1 cellular context compared by ENCODE assay signal in the genomic region with DNA sequence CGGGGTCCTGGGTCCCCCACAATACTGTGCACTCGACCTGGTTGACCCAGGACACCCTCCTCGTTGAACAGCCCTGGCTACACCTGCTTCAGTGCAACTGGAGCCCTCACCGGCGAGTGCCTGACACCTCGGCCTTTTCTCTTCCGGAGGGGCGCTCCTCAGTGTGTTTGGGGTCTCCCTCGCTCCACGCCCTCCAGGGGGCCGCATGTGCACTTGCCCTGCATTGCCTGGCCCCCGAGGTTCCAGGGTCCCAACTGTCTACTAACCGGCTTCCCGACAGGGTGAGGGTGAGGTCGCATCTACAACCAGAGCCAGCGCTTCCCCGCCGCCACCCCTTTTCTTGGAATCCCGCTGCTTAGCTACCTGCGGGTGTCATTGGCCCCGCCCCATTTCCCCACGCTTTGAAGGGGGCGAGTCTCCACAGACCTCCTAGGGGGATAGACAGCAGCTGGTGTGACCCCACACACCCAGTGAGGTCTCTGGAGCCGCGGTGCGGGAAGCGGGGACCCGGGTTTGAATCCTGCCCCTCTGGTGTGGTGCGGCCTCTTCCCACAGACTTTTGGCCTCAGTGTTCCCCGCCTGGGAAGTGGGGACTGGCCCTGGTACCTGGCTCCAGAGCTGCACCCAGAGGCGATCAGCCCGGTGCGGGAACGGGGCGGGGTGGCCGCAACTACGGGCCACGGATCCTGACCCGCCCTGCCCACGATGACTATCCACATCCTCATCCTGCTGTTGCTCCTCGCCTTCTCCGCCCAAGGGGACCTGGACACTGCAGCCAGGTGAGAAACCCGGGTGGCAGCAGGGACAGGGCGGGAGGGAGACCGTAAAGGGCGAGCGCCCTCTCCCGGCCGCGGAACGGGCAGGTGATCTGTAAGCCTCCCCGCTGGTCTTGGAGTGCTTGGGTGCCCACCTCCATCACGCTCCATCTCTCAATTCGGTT.
TF ChIP-seq lines count a peak whose summit lies in the region.

A gene with protein sequence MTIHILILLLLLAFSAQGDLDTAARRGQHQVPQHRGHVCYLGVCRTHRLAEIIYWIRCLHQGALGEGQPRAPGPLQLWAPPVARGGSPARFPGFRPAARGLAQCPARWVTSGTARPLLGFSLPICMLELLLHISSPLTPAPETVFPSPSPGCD (plus strand): TSS at position 462 of the 940 bp plus-strand sequence. CDS start 244 bp downstream, at position 706.

TF ChIP-seq in GM12878, 131 proteins besides CTCF, POLR2A, EP300 and RAD21:
- TF ChIP-seq BCL3 (IDR thresholded peaks at IDR 0.05; ENCODE audit: borderline replicate concordance, insufficient read depth, low read depth, low read length, poor library complexity, severe bottlenecking) (peak; percentile 18), CBFB (IDR thresholded peaks at IDR 0.05; ENCODE audit: low read depth) (peak; percentile 12; the same call in 1 of the 2 replicates), NRF1 (conservative IDR thresholded peaks at IDR 0.05; ENCODE audit: low read depth, low read length) (no peak), RB1 (IDR thresholded peaks at IDR 0.05; ENCODE audit: borderline replicate concordance) (no peak), BMI1 (IDR thresholded peaks at IDR 0.05; ENCODE audit: borderline replicate concordance) (no peak), ESRRA (IDR thresholded peaks at IDR 0.05; ENCODE audit: low read length) (no peak), SPI1 (IDR thresholded peaks at IDR 0.05; ENCODE audit: borderline replicate concordance, insufficient read depth, low read depth, low read length) (no peak), FOXM1 (IDR thresholded peaks at IDR 0.05; ENCODE audit: low read depth, low read length) (0 out of 2 replicates have a peak, but pooled peaks have one; percentile 3), ZBED1 (IDR thresholded peaks at IDR 0.05; ENCODE audit: borderline replicate concordance) (peak; percentile 23; the same call in 1 of the 2 replicates), POLR2AphosphoS5 (IDR thresholded peaks at IDR 0.05; ENCODE audit: low read length) (peak; percentile 26; the same call in 1 of the 2 replicates), IKZF2 (IDR thresholded peaks at IDR 0.05) (no peak), PML (IDR thresholded peaks at IDR 0.05; ENCODE audit: low read length) (no peak; the same call in 1 of the 2 replicates), POLR2AphosphoS2 (IDR thresholded peaks at IDR 0.05; ENCODE audit: low read depth, low read length) (peak; percentile 29; the same call in 1 of the 2 replicates)
